ENCODE assay signal across 21 cellular contexts in genomic region chr12:94190623-94191022, GRCh38.
"Had no signal": no experiment of that assay in that cellular context is flagged by ENCODE, and none has a peak within 500 bp of the region (broad histone marks: within the 10 kb centered on the region; RNA-seq: fewer than 3 reads in every experiment).

No MANE protein-coding gene starts in this region.

- H3K27me3 Mint-ChIP-seq: activated CD4-positive, alpha-beta T cell treated with anti-CD3 and anti-CD28 coated beads, Interleukin-2, amount 10 ng/mL, durations not matched to agents 24 days and 14 days; activated naive CD4-positive, alpha-beta T cell treated with anti-CD3 and anti-CD28 coated beads, Interleukin-2, amount 10 ng/mL, durations not matched to agents 7 days and 5 days; activated naive CD8-positive, alpha-beta T cell treated with anti-CD3 and anti-CD28 coated beads, Interleukin-2, amount 50 U/mL, for 24 hours; natural killer cell treated with Interleukin-12 subunit alpha and Interleukin-12 subunit beta and Interleukin-15 and Interleukin-18, amount 100 ng/mL, for 72 hours had no signal

- H3K27ac Mint-ChIP-seq: activated CD4-positive, alpha-beta T cell treated with anti-CD3 and anti-CD28 coated beads, Interleukin-2, amount 10 ng/mL, durations not matched to agents 24 days and 14 days; activated CD8-positive, alpha-beta T cell treated with anti-CD3 and anti-CD28 coated beads, Interleukin-2, amount 10 ng/mL, durations not matched to agents 7 days and 5 days; activated naive CD4-positive, alpha-beta T cell treated with anti-CD3 and anti-CD28 coated beads, Interleukin-2, amount 10 ng/mL, durations not matched to agents 7 days and 5 days; activated naive CD8-positive, alpha-beta T cell treated with anti-CD3 and anti-CD28 coated beads, Interleukin-2, amount 50 U/mL, for 24 hours; endodermal cell; mesothelial cell of epicardium; natural killer cell treated with Interleukin-12 subunit alpha and Interleukin-12 subunit beta and Interleukin-15 and Interleukin-18, amount 100 ng/mL, for 72 hours; stimulated activated effector memory CD8-positive, alpha-beta T cell treated with anti-CD3 and anti-CD28 coated beads, Interleukin-12 subunit alpha, Interleukin-12 subunit beta, amount 100 ng/mL, for 72 hours had no signal

- DNase-seq: activated CD4-positive, alpha-beta T cell treated with anti-CD3 and anti-CD28 coated beads, Interleukin-2, amount 10 ng/mL, durations not matched to agents 24 days and 14 days; activated CD8-positive, alpha-beta memory T cell treated with anti-CD3 and anti-CD28 coated beads, Interleukin-2, amount 50 U/mL, for 48 hours; activated CD8-positive, alpha-beta T cell treated with anti-CD3 and anti-CD28 coated beads, Interleukin-2, amount 10 ng/mL, durations not matched to agents 7 days and 5 days; activated effector memory CD4-positive, alpha-beta T cell treated with Interleukin-2 at 50 U/mL for 16 hours; activated naive CD4-positive, alpha-beta T cell treated with anti-CD3 and anti-CD28 coated beads, Interleukin-2, amount 10 ng/mL, durations not matched to agents 7 days and 5 days; activated naive CD8-positive, alpha-beta T cell treated with anti-CD3 and anti-CD28 coated beads, Interleukin-2, amount 50 U/mL, for 24 hours; activated T-cell treated with anti-CD3 and anti-CD28 coated beads, Interleukin-2, amount 50 U/mL, for 48 hours; anterior cingulate cortex; brain microvascular endothelial cell; central memory CD4-positive, alpha-beta T cell; endodermal cell; foreskin keratinocyte; sigmoid colon; stimulated activated CD4-positive, alpha-beta T cell treated with anti-CD3 and anti-CD28 coated beads, Interleukin-4, amount 100 ng/mL, for 24 hours; T1000; testis; upper lobe of left lung had no signal

- H3K36me3 Mint-ChIP-seq: stimulated activated effector memory CD8-positive, alpha-beta T cell treated with anti-CD3 and anti-CD28 coated beads, Interleukin-12 subunit alpha, Interleukin-12 subunit beta, amount 100 ng/mL, for 72 hours had no signal

- ATAC-seq: activated CD8-positive, alpha-beta T cell treated with anti-CD3 and anti-CD28 coated beads, Interleukin-2, amount 10 ng/mL, durations not matched to agents 7 days and 5 days; activated naive CD8-positive, alpha-beta T cell treated with anti-CD3 and anti-CD28 coated beads, Interleukin-2, amount 50 U/mL, for 24 hours; foreskin keratinocyte; left lobe of liver; natural killer cell treated with Interleukin-12 subunit alpha and Interleukin-12 subunit beta and Interleukin-15 and Interleukin-18, amount 100 ng/mL, for 72 hours had no signal

- H3K9me3 Mint-ChIP-seq: activated naive CD8-positive, alpha-beta T cell treated with anti-CD3 and anti-CD28 coated beads, Interleukin-2, amount 50 U/mL, for 24 hours; endodermal cell; natural killer cell treated with Interleukin-12 subunit alpha and Interleukin-12 subunit beta and Interleukin-15 and Interleukin-18, amount 100 ng/mL, for 72 hours had no signal

- H3K4me3 Mint-ChIP-seq: activated CD4-positive, alpha-beta T cell treated with anti-CD3 and anti-CD28 coated beads, Interleukin-2, amount 10 ng/mL, durations not matched to agents 24 days and 14 days; activated CD8-positive, alpha-beta T cell treated with anti-CD3 and anti-CD28 coated beads, Interleukin-2, amount 10 ng/mL, durations not matched to agents 7 days and 5 days; activated naive CD4-positive, alpha-beta T cell treated with anti-CD3 and anti-CD28 coated beads, Interleukin-2, amount 10 ng/mL, durations not matched to agents 7 days and 5 days; activated naive CD8-positive, alpha-beta T cell treated with anti-CD3 and anti-CD28 coated beads, Interleukin-2, amount 50 U/mL, for 24 hours; endodermal cell; mesothelial cell of epicardium; natural killer cell treated with Interleukin-12 subunit alpha and Interleukin-12 subunit beta and Interleukin-15 and Interleukin-18, amount 100 ng/mL, for 72 hours; stimulated activated effector memory CD8-positive, alpha-beta T cell treated with anti-CD3 and anti-CD28 coated beads, Interleukin-12 subunit alpha, Interleukin-12 subunit beta, amount 100 ng/mL, for 72 hours had no signal
